Comparison of ENCODE assay signal across 7 cellular contexts in the genomic region with DNA sequence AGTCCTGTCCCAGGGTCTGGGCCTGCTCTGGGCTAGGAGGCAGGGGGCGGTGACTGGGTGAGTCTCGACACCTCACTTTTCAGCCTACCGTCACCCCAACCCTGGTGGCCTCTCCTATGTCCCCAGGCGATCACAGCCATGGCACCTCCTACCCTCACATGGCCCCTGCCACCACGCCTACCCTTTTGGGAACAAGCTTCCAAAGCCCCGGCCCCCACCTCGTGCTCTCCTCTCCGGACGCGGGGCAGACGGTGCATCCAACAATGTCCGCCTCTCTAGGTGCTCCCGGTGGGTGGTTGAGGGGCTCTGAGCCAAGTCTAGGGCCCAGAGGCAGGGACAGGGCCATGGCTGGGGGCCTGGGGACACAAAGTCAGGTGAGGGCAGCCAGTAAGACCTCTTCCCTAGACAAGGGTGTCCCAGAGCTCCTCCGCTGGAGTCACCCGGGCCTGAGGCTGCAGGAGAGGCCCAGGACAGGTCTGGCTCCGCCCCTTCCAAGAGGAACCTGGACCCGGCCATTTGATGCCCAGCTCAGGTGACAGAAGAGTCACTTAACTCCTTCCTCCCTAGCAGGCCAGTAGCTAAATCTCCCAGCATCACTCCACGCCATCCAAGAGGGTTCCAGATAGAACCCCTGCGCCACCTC. TPM values are rescaled to one million over a fixed set of nuclear protein-coding genes. Genes with fewer than 3 reads are reported as not detected.
DNase-seq lines count a peak whose midpoint lies in the region; ATAC-seq and TF ChIP-seq lines count a peak whose summit lies in the region.

A gene with protein sequence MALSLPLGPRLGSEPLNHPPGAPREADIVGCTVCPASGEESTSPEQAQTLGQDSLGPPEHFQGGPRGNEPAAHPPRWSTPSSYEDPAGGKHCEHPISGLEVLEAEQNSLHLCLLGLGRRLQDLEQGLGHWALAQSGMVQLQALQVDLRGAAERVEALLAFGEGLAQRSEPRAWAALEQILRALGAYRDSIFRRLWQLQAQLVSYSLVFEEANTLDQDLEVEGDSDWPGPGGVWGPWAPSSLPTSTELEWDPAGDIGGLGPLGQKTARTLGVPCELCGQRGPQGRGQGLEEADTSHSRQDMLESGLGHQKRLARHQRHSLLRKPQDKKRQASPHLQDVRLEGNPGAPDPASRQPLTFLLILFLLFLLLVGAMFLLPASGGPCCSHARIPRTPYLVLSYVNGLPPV (minus strand): TSS at position 478 of the 643 bp plus-strand sequence. CDS start 132 bp downstream, at position 346.

- BruUV-seq in HCT116 (replicated peaks; lab: Mats Ljungman, UMichigan), result TSS peak; percentile 55

- H3K9me3 ChIP-seq in HCT116 (ENCODE audit: control insufficient read depth in 1 of 2, insufficient read depth in 1 of 2, low read depth in 1 of 2, low read length in 2 of 2), result no peaks in the 10 kb centered on the region
- H3K9me3 ChIP-seq in gastrocnemius medialis, result no peaks in the 10 kb centered on the region

- peak within 1 kb of the TSS; percentile 100 for H3K4me2 ChIP-seq in HCT116 (ENCODE audit: low read length)

- POLR2A ChIA-PET in HCT116 (lab: Charles Lee), result interaction anchor here (0.9 to 1.7 kb wide), 6 partner anchors 11 to 760 kb away, joined by 3 to 7 read pairs (median 3); no protein-coding TSS in a partner anchor

- DNase-seq in HCT116 (ENCODE audit: low read depth, low spot score), result peak; percentile 75
- peak; percentile 84 for DNase-seq in SW480 (ENCODE audit: low spot score)
- no peak for DNase-seq in foreskin fibroblast
- no peak for DNase-seq in gastrocnemius medialis
- DNase-seq in stimulated activated CD8-positive, alpha-beta memory T cell treated with anti-CD3 and anti-CD28 coated beads, Interleukin-4, amount 100 ng/mL, for 48 hours, result no peak
- no peak for DNase-seq in HK-2 (ENCODE audit: unreplicated experiment)
- no peak for DNase-seq in sciatic nerve (ENCODE audit: low spot score)

- TF ChIP-seq POLR2A in HCT116 (IDR thresholded peaks at IDR 0.05; ENCODE audit: borderline replicate concordance, extremely low read depth, insufficient read depth, insufficient read length), result no peak
- no peak for TF ChIP-seq POLR2A in gastrocnemius medialis (IDR thresholded peaks at IDR 0.05)

- H3K36me3 ChIP-seq in HCT116 (ENCODE audit: control insufficient read depth in 1 of 2, insufficient read depth in 2 of 2, low read length in 2 of 2) (peaks cover 0 to 2% of the 10 kb centered on the region in 2 experiments; a peak in 1 of 4 replicates), gastrocnemius medialis (no peaks in the 10 kb centered on the region)

- in situ Hi-C loops in gastrocnemius medialis (cut with MboI; ENCODE audit: low sequenced_read_pairs in 4 of 4), result no loop called here

- peak within 1 kb of the TSS; percentile 91 for H3K9ac ChIP-seq in HCT116 (ENCODE audit: low read length)

- TF ChIP-seq RAD21 in HCT116 (IDR thresholded peaks at IDR 0.05; ENCODE audit: low read depth), result no peak

- RAD21 ChIA-PET in HCT116 (lab: Charles Lee; ENCODE audit: low non-redundant PET in 1 of 2, low total read pairs in 2 of 2, uncharacterized antibody in 2 of 2, unreplicated experiment in 2 of 2), result interaction anchor here in 1 of 2 experiments (0.5 to 1.5 kb wide), 2 partner anchors 106 to 125 kb away, joined by 3 to 9 read pairs; a partner anchor contains a TSS

- intact Hi-C loops in HCT116 (cut with micrococcal nuclease) (loop anchor here (10.0 kb wide), 1 partner anchor 106 kb away; a partner anchor contains a TSS), gastrocnemius medialis (cut with DNase I; ENCODE audit: low total_unique reads) (no loop called here), sciatic nerve (cut with DNase I) (no loop called here)

- H2AFZ ChIP-seq in HCT116 (ENCODE audit: low read depth, low read length, poor library complexity, severe bottlenecking), result peak within 1 kb of the TSS; percentile 6

- ATAC-seq in HCT116 (peak; percentile 91), gastrocnemius medialis (no peak), sciatic nerve (no peak)

- no peaks in the 10 kb centered on the region for H4K20me1 ChIP-seq in HCT116 (ENCODE audit: insufficient read depth)

- CTCF ChIA-PET in HCT116 (lab: Charles Lee), result no interaction called here

- TF ChIP-seq CTCF in HCT116 (IDR thresholded peaks at IDR 0.05 in 2 of 3, conservative IDR thresholded peaks at IDR 0.05 in 1 of 3; ENCODE audit: borderline replicate concordance in 1 of 3, insufficient read depth in 1 of 3, low read depth in 2 of 3, low read length in 2 of 3) (no peak), foreskin fibroblast (IDR thresholded peaks at IDR 0.05; ENCODE audit: low read depth, low read length) (no peak), gastrocnemius medialis (IDR thresholded peaks at IDR 0.05 in 4 of 5, conservative IDR thresholded peaks at IDR 0.05 in 1 of 5) (no peak)

- H3K27ac ChIP-seq in HCT116 (ENCODE audit: low read depth, low read length) (peak within 1 kb of the TSS; percentile 87), gastrocnemius medialis (peak within 1 kb of the TSS in 1 of 4 donors; percentile 33)

- H3K4me1 ChIP-seq in HCT116 (ENCODE audit: control insufficient read depth in 1 of 2, insufficient read depth in 2 of 2, low read length in 2 of 2) (peaks cover 12 to 35% of the 10 kb centered on the region in 2 experiments; a peak in 3 of 4 replicates), gastrocnemius medialis (peaks cover 3 to 8% of the 10 kb centered on the region in 2 donors)

- H3K79me2 ChIP-seq in HCT116 (ENCODE audit: insufficient read depth, low read length), result peaks cover 18% of the 10 kb centered on the region; the same call in 1 of the 2 replicates

- H3K27me3 ChIP-seq in HCT116 (ENCODE audit: insufficient read depth, low read length) (no peaks in the 10 kb centered on the region), gastrocnemius medialis (peaks cover 0 to 5% (median 0%) of the 10 kb centered on the region in 3 donors)

- H3K9me2 ChIP-seq in HCT116 (ENCODE audit: insufficient read depth), result no peaks in the 10 kb centered on the region

- H3K4me3 ChIP-seq in HCT116 (replicated peaks in 1 of 2; ENCODE audit: low read depth in 1 of 2, low read length in 2 of 2) (peak within 1 kb of the TSS; percentile 89 to 98), foreskin fibroblast (ENCODE audit: low read depth in 1 of 2, low read length in 2 of 2) (peak within 1 kb of the TSS; percentile 40 to 46), gastrocnemius medialis (peak within 1 kb of the TSS; percentile 22 to 46 (median 39))

TF ChIP-seq in HCT116, 20 proteins besides CTCF, POLR2A, EP300 and RAD21 (continues in another document):
- TF ChIP-seq, protein P1, sequence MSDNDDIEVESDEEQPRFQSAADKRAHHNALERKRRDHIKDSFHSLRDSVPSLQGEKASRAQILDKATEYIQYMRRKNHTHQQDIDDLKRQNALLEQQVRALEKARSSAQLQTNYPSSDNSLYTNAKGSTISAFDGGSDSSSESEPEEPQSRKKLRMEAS (IDR thresholded peaks at IDR 0.05), result peak; percentile 70; the same call in 1 of the 2 replicates
- TF ChIP-seq SP1 (IDR thresholded peaks at IDR 0.05; ENCODE audit: low read depth) (peak; percentile 44), CBX3 (IDR thresholded peaks at IDR 0.05; ENCODE audit: low read depth) (no peak), EZH2 (IDR thresholded peaks at IDR 0.05) (no peak), ZFX (IDR thresholded peaks at IDR 0.05) (peak; percentile 80), EGR1 (IDR thresholded peaks at IDR 0.05; ENCODE audit: low read depth) (no peak), ELF1 (IDR thresholded peaks at IDR 0.05; ENCODE audit: borderline replicate concordance, low read depth) (no peak), ZNF274 (IDR thresholded peaks at IDR 0.05; ENCODE audit: low read depth, low read length) (no peak), JUND (IDR thresholded peaks at IDR 0.05) (no peak), YY1 (IDR thresholded peaks at IDR 0.05; ENCODE audit: extremely low read depth, insufficient replicate concordance, low read depth, low read length) (peak; percentile 54), CEBPB (IDR thresholded peaks at IDR 0.05; ENCODE audit: low read depth) (no peak)
- TF ChIP-seq, protein P2, sequence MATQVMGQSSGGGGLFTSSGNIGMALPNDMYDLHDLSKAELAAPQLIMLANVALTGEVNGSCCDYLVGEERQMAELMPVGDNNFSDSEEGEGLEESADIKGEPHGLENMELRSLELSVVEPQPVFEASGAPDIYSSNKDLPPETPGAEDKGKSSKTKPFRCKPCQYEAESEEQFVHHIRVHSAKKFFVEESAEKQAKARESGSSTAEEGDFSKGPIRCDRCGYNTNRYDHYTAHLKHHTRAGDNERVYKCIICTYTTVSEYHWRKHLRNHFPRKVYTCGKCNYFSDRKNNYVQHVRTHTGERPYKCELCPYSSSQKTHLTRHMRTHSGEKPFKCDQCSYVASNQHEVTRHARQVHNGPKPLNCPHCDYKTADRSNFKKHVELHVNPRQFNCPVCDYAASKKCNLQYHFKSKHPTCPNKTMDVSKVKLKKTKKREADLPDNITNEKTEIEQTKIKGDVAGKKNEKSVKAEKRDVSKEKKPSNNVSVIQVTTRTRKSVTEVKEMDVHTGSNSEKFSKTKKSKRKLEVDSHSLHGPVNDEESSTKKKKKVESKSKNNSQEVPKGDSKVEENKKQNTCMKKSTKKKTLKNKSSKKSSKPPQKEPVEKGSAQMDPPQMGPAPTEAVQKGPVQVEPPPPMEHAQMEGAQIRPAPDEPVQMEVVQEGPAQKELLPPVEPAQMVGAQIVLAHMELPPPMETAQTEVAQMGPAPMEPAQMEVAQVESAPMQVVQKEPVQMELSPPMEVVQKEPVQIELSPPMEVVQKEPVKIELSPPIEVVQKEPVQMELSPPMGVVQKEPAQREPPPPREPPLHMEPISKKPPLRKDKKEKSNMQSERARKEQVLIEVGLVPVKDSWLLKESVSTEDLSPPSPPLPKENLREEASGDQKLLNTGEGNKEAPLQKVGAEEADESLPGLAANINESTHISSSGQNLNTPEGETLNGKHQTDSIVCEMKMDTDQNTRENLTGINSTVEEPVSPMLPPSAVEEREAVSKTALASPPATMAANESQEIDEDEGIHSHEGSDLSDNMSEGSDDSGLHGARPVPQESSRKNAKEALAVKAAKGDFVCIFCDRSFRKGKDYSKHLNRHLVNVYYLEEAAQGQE (IDR thresholded peaks at IDR 0.05; ENCODE audit: low read depth), result no peak

RNA-seq across cellular contexts. Expression of the gene that starts here (rescaled TPM):
- total RNA-seq in HCT116 (2021; ENCODE audit: unreplicated experiment) (27.9 TPM), gastrocnemius medialis (under 1 TPM in 1 of 4 donors, not detected in 3; 0.36 TPM), sciatic nerve (0.67 TPM)
- 28.4 and 32.8 TPM in 2 replicates for polyA plus RNA-seq in HCT116 (2012)

Comparison
In these comparisons a context has a peak if more than half of its experiments do, and no peak if none do; other contexts are left out.
1. RNA of the gene that starts here (total RNA-seq): 27.9 TPM in HCT116 (single experiment); 0.67 TPM in sciatic nerve (single experiment) and 0.36 TPM in gastrocnemius medialis; every median in the first group is over 10 times any median in the second.
2. DNase-seq: peak in HCT116 (single experiment) and SW480 (single experiment); none in foreskin fibroblast (0 of 2), gastrocnemius medialis (0 of 2), stimulated activated CD8-positive, alpha-beta memory T cell treated with anti-CD3 and anti-CD28 coated beads, Interleukin-4, amount 100 ng/mL, for 48 hours (single experiment), HK-2 (single experiment) and sciatic nerve (single experiment).
3. H3K4me3 ChIP-seq: peak in every context shown above with its lines; median percentile 94 in HCT116; 43 in foreskin fibroblast; 39 in gastrocnemius medialis.